ENCODE assay signal across 8 cellular contexts in genomic region chr7:75878769-75879596, GRCh38. TPM values are rescaled to one million over a fixed set of nuclear protein-coding genes. Genes with fewer than 3 reads are reported as not detected.
DNase-seq lines count a peak whose midpoint lies in the region; ATAC-seq and TF ChIP-seq lines count a peak whose summit lies in the region.

Gene RHBDD2 (plus strand): TSS chr7:75879034. CDS start chr7:75879083, 49 bp downstream.

- peaks cover 16 to 18% of the 10 kb centered on the region in 2 donors for H3K36me3 Mint-ChIP-seq in activated naive CD4-positive, alpha-beta T cell treated with anti-CD3 and anti-CD28 coated beads, Interleukin-2, amount 50 U/mL, for 72 hours

- H3K27ac ChIP-seq in temporal lobe (ENCODE audit: low read depth, low read length), result peak within 1 kb of the TSS; percentile 99

- H3K27ac Mint-ChIP-seq in activated naive CD4-positive, alpha-beta T cell treated with anti-CD3 and anti-CD28 coated beads, Interleukin-2, amount 50 U/mL, for 72 hours, result peak within 1 kb of the TSS; percentile 92 to 93

- DNase-seq in GM10248 (ENCODE audit: extremely low spot score) (peak; percentile 100), NCI-H1105 (lab: John Stamatoyannopoulos, UW) (peak; percentile 95), SKM-1 (lab: John Stamatoyannopoulos, UW; ENCODE audit: unreplicated experiment) (peak; percentile 87), glomerular endothelial cell (ENCODE audit: extremely low read depth, low read depth, low spot score) (no peak), omental fat pad (ENCODE audit: low spot score) (peak; percentile 71)
- peak; percentile 88 to 94 for DNase-seq in activated naive CD4-positive, alpha-beta T cell treated with anti-CD3 and anti-CD28 coated beads, Interleukin-2, amount 50 U/mL, for 72 hours (ENCODE audit: low spot score in 2 of 2)

- CTCF ChIA-PET in GM10248 (lab: Yijun Ruan, JAX), result interaction anchor here (1.4 to 4.8 kb wide), 3 partner anchors 10 to 141 kb away, joined by 7 to 25 read pairs (median 18); no protein-coding TSS in a partner anchor

- TF ChIP-seq CTCF in GM10248 (IDR thresholded peaks at IDR 0.05; ENCODE audit: control extremely low read depth, extremely low read depth, low read depth, missing control alignments) (no peak), omental fat pad (IDR thresholded peaks at IDR 0.05) (no peak)

- H3K9me3 Mint-ChIP-seq in activated naive CD4-positive, alpha-beta T cell treated with anti-CD3 and anti-CD28 coated beads, Interleukin-2, amount 50 U/mL, for 72 hours, result no peaks in the 10 kb centered on the region

- peak; percentile 95 for ATAC-seq in HG02642 (IDR thresholded peaks at IDR 0.05; ENCODE audit: poor library complexity, unreplicated experiment)
- ATAC-seq in activated naive CD4-positive, alpha-beta T cell treated with anti-CD3 and anti-CD28 coated beads, Interleukin-2, amount 50 U/mL, for 72 hours, result peak; percentile 97 to 99
- ATAC-seq in omental fat pad (ENCODE audit: low FRiP score), result peak; percentile 96

- POLR2A ChIA-PET in GM10248 (lab: Yijun Ruan, JAX), result interaction anchor here (0.7 kb wide), 2 partner anchors 41 to 85 kb away, joined by 5 to 9 read pairs; no protein-coding TSS in a partner anchor

RNA-seq across cellular contexts. Expression of gene RHBDD2, which starts in this region (rescaled TPM):
- 10 to 100 TPM; 14.5 to 26.3 TPM for total RNA-seq in activated naive CD4-positive, alpha-beta T cell treated with anti-CD3 and anti-CD28 coated beads, Interleukin-2, amount 50 U/mL, for 72 hours
- total RNA-seq in glomerular endothelial cell (44.3 and 49.5 TPM in 2 replicates), omental fat pad (10 to 100 TPM; 31.8 to 51.9 (median 33.0) TPM), temporal lobe (32.0 TPM)
